In the genomic region with DNA sequence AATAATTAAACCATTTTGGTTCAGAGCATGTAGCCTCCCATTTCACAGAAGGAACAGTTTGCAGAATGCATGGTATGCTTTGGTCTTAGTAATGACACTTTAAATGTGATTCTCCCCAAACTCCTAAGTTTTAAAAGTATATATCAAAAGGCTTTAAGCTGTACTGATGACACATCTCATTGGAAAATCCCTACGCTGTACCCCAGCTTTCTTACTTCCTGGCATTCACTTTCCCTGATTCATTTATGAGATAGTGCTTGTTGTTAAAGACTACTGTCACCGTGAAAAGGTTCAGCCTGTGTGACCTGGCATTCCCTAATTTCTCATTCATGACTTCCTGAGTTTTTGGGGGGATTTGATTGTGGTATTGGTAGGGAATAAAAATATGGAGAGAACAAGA, we compare ENCODE assay signal across 2 cellular contexts.
TF ChIP-seq lines count a peak whose summit lies in the region.

No MANE protein-coding gene starts in this region.

TF ChIP-seq in endothelial cell of umbilical vein, 7 proteins besides CTCF, POLR2A, EP300 and RAD21:
- TF ChIP-seq, protein P1, sequence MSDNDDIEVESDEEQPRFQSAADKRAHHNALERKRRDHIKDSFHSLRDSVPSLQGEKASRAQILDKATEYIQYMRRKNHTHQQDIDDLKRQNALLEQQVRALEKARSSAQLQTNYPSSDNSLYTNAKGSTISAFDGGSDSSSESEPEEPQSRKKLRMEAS (IDR thresholded peaks at IDR 0.05; ENCODE audit: insufficient read depth, insufficient read length): no peak
- TF ChIP-seq JUN (IDR thresholded peaks at IDR 0.05; ENCODE audit: borderline replicate concordance, insufficient read depth, insufficient read length, low read depth) (peak; percentile 25), FOS (IDR thresholded peaks at IDR 0.05; ENCODE audit: borderline replicate concordance, insufficient read depth, low read length) (peak; percentile 14)
TF ChIP-seq in endothelial cell of umbilical vein: peak in this region for 2.

TF ChIP-seq in SK-N-SH, 30 proteins besides CTCF, POLR2A, EP300 and RAD21 (continued from another document):
- TF ChIP-seq, protein P2, sequence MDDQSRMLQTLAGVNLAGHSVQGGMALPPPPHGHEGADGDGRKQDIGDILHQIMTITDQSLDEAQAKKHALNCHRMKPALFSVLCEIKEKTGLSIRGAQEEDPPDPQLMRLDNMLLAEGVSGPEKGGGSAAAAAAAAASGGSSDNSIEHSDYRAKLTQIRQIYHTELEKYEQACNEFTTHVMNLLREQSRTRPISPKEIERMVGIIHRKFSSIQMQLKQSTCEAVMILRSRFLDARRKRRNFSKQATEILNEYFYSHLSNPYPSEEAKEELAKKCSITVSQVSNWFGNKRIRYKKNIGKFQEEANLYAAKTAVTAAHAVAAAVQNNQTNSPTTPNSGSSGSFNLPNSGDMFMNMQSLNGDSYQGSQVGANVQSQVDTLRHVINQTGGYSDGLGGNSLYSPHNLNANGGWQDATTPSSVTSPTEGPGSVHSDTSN (IDR thresholded peaks at IDR 0.05): no peak
- no peak for TF ChIP-seq FOSL2 (IDR thresholded peaks at IDR 0.05; ENCODE audit: borderline replicate concordance, low read depth)
- no peak for TF ChIP-seq SIN3A (IDR thresholded peaks at IDR 0.05; ENCODE audit: borderline replicate concordance, low read depth, low read length)
- no peak for TF ChIP-seq ELF1 (IDR thresholded peaks at IDR 0.05)
- TF ChIP-seq FOXM1 (IDR thresholded peaks at IDR 0.05; ENCODE audit: low read depth): no peak
- TF ChIP-seq FOXJ3 (CRISPR knock-in tag; IDR thresholded peaks at IDR 0.05): no peak
- TF ChIP-seq MEF2A (IDR thresholded peaks at IDR 0.05; ENCODE audit: borderline replicate concordance, low read depth): no peak
- TF ChIP-seq TCF12 (IDR thresholded peaks at IDR 0.05): no peak
- TF ChIP-seq TAF1 (IDR thresholded peaks at IDR 0.05; ENCODE audit: borderline replicate concordance, low read depth, low read length): no peak
- no peak for TF ChIP-seq POLR2AphosphoS5 (IDR thresholded peaks at IDR 0.05; ENCODE audit: low read depth, low read length)
- no peak for TF ChIP-seq RXRA (IDR thresholded peaks at IDR 0.05; ENCODE audit: borderline replicate concordance, low read depth)
- no peak for TF ChIP-seq RFX5 (IDR thresholded peaks at IDR 0.05; ENCODE audit: low read length)
- no peak for TF ChIP-seq MXI1 (IDR thresholded peaks at IDR 0.05; ENCODE audit: low read depth, low read length)
- TF ChIP-seq EZH2phosphoT487 (IDR thresholded peaks at IDR 0.05; ENCODE audit: borderline replicate concordance, low read depth): no peak
- TF ChIP-seq, protein P3, sequence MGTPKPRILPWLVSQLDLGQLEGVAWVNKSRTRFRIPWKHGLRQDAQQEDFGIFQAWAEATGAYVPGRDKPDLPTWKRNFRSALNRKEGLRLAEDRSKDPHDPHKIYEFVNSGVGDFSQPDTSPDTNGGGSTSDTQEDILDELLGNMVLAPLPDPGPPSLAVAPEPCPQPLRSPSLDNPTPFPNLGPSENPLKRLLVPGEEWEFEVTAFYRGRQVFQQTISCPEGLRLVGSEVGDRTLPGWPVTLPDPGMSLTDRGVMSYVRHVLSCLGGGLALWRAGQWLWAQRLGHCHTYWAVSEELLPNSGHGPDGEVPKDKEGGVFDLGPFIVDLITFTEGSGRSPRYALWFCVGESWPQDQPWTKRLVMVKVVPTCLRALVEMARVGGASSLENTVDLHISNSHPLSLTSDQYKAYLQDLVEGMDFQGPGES (IDR thresholded peaks at IDR 0.05; ENCODE audit: low read depth, low read length): no peak
- TF ChIP-seq TEAD4 (IDR thresholded peaks at IDR 0.05; ENCODE audit: borderline replicate concordance, insufficient read depth): no peak
- TF ChIP-seq GABPA (IDR thresholded peaks at IDR 0.05; ENCODE audit: low read depth): no peak
- TF ChIP-seq NFIC (IDR thresholded peaks at IDR 0.05; ENCODE audit: borderline replicate concordance): no peak
- TF ChIP-seq, protein P1 (IDR thresholded peaks at IDR 0.05; ENCODE audit: low read depth): no peak
